ENCODE assay signal across 1 cellular context in genomic region chr6:3247255-3248146, GRCh38.
TF ChIP-seq lines count a peak whose summit lies in the region.

No MANE protein-coding gene starts in this region.

TF ChIP-seq in IMR-90, 13 proteins besides CTCF, POLR2A, EP300 and RAD21 (continued from another document):
- no peak for TF ChIP-seq ELK1 (IDR thresholded peaks at IDR 0.05; ENCODE audit: borderline replicate concordance, low read depth, low read length)
